Comparison of ENCODE assay signal across 24 cellular contexts in the genomic region with DNA sequence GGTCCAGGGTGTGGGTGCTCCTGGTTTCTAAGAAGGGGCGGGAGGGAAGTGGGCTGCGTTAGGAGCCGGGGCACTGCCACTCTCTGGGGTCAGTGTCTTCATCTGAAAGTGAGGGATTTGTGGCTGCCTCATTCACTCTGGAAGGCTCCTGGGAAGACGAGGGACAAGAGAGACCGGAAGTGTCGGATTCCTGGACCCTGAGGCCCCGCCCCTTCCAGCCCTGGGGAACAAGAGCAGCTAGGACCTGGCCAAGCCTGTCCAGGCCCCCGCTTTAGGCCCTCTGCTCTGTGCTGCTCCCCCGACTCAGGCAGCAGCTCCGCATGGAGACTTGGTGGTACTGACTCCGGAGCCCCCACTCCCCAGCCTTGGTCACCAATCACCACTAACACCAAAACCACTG. TPM values are rescaled to one million over a fixed set of nuclear protein-coding genes. Genes with fewer than 3 reads are reported as not detected.
DNase-seq lines count a peak whose midpoint lies in the region; ATAC-seq, FAIRE-seq and TF ChIP-seq lines count a peak whose summit lies in the region.
"Had no signal": no experiment of that assay in that cellular context is flagged by ENCODE, and none has a peak within 500 bp of the region (broad histone marks: within the 10 kb centered on the region; RNA-seq: fewer than 3 reads in every experiment).

No MANE protein-coding gene starts in this region.

- H3K9me2 ChIP-seq in SK-N-SH (no peaks in the 10 kb centered on the region), hepatocyte (replicated peaks; ENCODE audit: insufficient read depth) (no peaks in the 10 kb centered on the region)

- peaks cover 13 to 47% of the 10 kb centered on the region in 2 experiments for H3K36me3 ChIP-seq in SK-N-SH (replicated peaks in 1 of 2; ENCODE audit: control insufficient read depth in 1 of 2, insufficient read depth in 2 of 2, low read length in 1 of 2)
- no peaks in the 10 kb centered on the region for H3K36me3 ChIP-seq in hepatocyte (replicated peaks; ENCODE audit: insufficient read depth, low read depth)
- peaks cover 19% of the 10 kb centered on the region for H3K36me3 ChIP-seq in osteoblast (ENCODE audit: insufficient read depth, low read length)
- H3K36me3 ChIP-seq: pancreas had no signal

- H3K27me3 Mint-ChIP-seq in Calu3 (ENCODE audit: unreplicated experiment) = no peaks in the 10 kb centered on the region
- H3K27me3 Mint-ChIP-seq: activated naive CD4-positive, alpha-beta T cell treated with anti-CD3 and anti-CD28 coated beads, Interleukin-2, amount 10 ng/mL, durations not matched to agents 7 days and 5 days; naive thymus-derived CD8-positive, alpha-beta T cell had no signal

- H3K27ac ChIP-seq in SK-N-SH (ENCODE audit: low read depth in 2 of 2, low read length in 1 of 2) (no peak overlapping the region), VCaP (peak overlapping the region; percentile 78; the same call in 1 of the 2 replicates), hepatocyte (no peak overlapping the region), osteoblast (ENCODE audit: low read depth, low read length) (no peak overlapping the region)
- H3K27ac ChIP-seq: GM23248, pancreas had no signal

- POLR2A ChIA-PET in SK-N-SH (lab: Yijun Ruan, JAX) = interaction anchor here (1.1 kb wide), 1 partner anchor 107 kb away, joined by 4 read pairs; no protein-coding TSS in a partner anchor

- H3K4me2 ChIP-seq in SK-N-SH (no peak overlapping the region), hepatocyte (no peak overlapping the region), osteoblast (ENCODE audit: insufficient read depth, low read length) (no peak overlapping the region)

- peaks cover 6% of the 10 kb centered on the region for H3F3A ChIP-seq in SK-N-SH (replicated peaks; ENCODE audit: insufficient read depth)

- TF ChIP-seq RAD21 in SK-N-SH (IDR thresholded peaks at IDR 0.05; ENCODE audit: low read length) = no peak

- H3K9ac ChIP-seq in SK-N-SH = no peak overlapping the region
- H3K9ac ChIP-seq: GM23248 had no signal

- H3K36me3 Mint-ChIP-seq in Calu3 (ENCODE audit: insufficient read depth, unreplicated experiment) = peaks cover 92% of the 10 kb centered on the region

- no peak overlapping the region for H3K4me3 Mint-ChIP-seq in Calu3 (ENCODE audit: low read depth, unreplicated experiment)
- H3K4me3 Mint-ChIP-seq: activated naive CD4-positive, alpha-beta T cell treated with anti-CD3 and anti-CD28 coated beads, Interleukin-2, amount 10 ng/mL, durations not matched to agents 7 days and 5 days; activated T-cell treated with anti-CD3 and anti-CD28 coated beads, Interleukin-2, amount 50 U/mL, for 4 hours; naive thymus-derived CD8-positive, alpha-beta T cell had no signal

- intact Hi-C loops in Calu3 (cut with micrococcal nuclease; ENCODE audit: unreplicated experiment) = loop anchor here (5.0 kb wide), 1 partner anchor 106 kb away; no protein-coding TSS in a partner anchor

- TF ChIP-seq CTCF in SK-N-SH (IDR thresholded peaks at IDR 0.05) = no peak
- TF ChIP-seq CTCF in VCaP (conservative IDR thresholded peaks at IDR 0.05) = no peak
- no peak for TF ChIP-seq CTCF in hepatocyte (IDR thresholded peaks at IDR 0.05; ENCODE audit: poor library complexity)
- no peak for TF ChIP-seq CTCF in osteoblast (IDR thresholded peaks at IDR 0.05; ENCODE audit: extremely low read depth, low read depth, low read length)
- no peak for TF ChIP-seq CTCF in Calu3 (IDR thresholded peaks at IDR 0.05; ENCODE audit: unreplicated experiment)

- 91% methylated on average over 10 of the region's 11 CpGs for WGBS in SK-N-SH (ENCODE audit: low lambda C conversion rate)
- WGBS in hepatocyte (ENCODE audit: low lambda C conversion rate, missing lambda C conversion rate) = 80% methylated on average over 11 of the region's 11 CpGs

- H4K20me1 ChIP-seq in SK-N-SH (ENCODE audit: insufficient read depth) (no peaks in the 10 kb centered on the region; the same call in 1 of the 2 replicates), hepatocyte (ENCODE audit: insufficient read depth, poor library complexity, severe bottlenecking) (no peaks in the 10 kb centered on the region), osteoblast (ENCODE audit: insufficient read depth, low read length) (peaks cover 9% of the 10 kb centered on the region)

- BruUV-seq in Calu3 (replicated peaks; lab: Mats Ljungman, UMichigan) = no TSS peak

- peaks cover 14% of the 10 kb centered on the region for H3K79me2 ChIP-seq in SK-N-SH (ENCODE audit: insufficient read depth)
- peaks cover 2% of the 10 kb centered on the region for H3K79me2 ChIP-seq in hepatocyte
- peaks cover 23% of the 10 kb centered on the region for H3K79me2 ChIP-seq in osteoblast (ENCODE audit: insufficient read depth, low read length)

- H3K4me1 Mint-ChIP-seq in Calu3 (ENCODE audit: low read depth, unreplicated experiment) = peaks cover 32% of the 10 kb centered on the region

- H3K4me1 ChIP-seq in SK-N-SH (ENCODE audit: control insufficient read depth in 1 of 2, insufficient read depth in 2 of 2, low read depth in 1 of 2, low read length in 1 of 2) (peaks cover 9 to 50% of the 10 kb centered on the region in 2 experiments; a peak in 2 of 4 replicates), hepatocyte (ENCODE audit: insufficient read depth) (peaks cover 19% of the 10 kb centered on the region), osteoblast (ENCODE audit: insufficient read depth, low read length) (peaks cover 17% of the 10 kb centered on the region)

- peak; percentile 53 for DNase-seq in SK-N-SH
- DNase-seq in hepatocyte (ENCODE audit: low spot score) = peak; percentile 38
- DNase-seq in osteoblast (ENCODE audit: insufficient read length, low spot score, missing footprints) = peak; percentile 89
- no peak for DNase-seq in Calu3
- no peak for DNase-seq in activated gamma-delta T cell (lab: John Stamatoyannopoulos, UW)
- no peak for DNase-seq in H54 (ENCODE audit: insufficient read length, low spot score)
- DNase-seq: activated CD8-positive, alpha-beta memory T cell treated with anti-CD3 and anti-CD28 coated beads for 24 hours; activated naive CD4-positive, alpha-beta T cell treated with anti-CD3 and anti-CD28 coated beads, Interleukin-2, amount 10 ng/mL, durations not matched to agents 7 days and 5 days; activated T-cell treated with anti-CD3 and anti-CD28 coated beads, Interleukin-2, amount 50 U/mL, for 4 hours; amygdala; BE2C; central memory CD4-positive, alpha-beta T cell; GM23248; naive thymus-derived CD8-positive, alpha-beta T cell; NCI-H1436 treated with DMSO at 0.1 percent for 48 hours; NCI-H2171; NCI-H526 treated with DMSO at 0.1 percent for 48 hours; upper lobe of left lung had no signal

- no peak for TF ChIP-seq POLR2A in H54 (IDR thresholded peaks at IDR 0.05; ENCODE audit: low read depth, low read length)

- no peak for FAIRE-seq in H54 (lab: Jason Lieb, UNC)
- FAIRE-seq: K562, pancreas had no signal

- H3K27me3 ChIP-seq in SK-N-SH (ENCODE audit: insufficient read depth) (no peaks in the 10 kb centered on the region), hepatocyte (no peaks in the 10 kb centered on the region), osteoblast (ENCODE audit: insufficient read depth, low read length) (no peaks in the 10 kb centered on the region)
- H3K27me3 ChIP-seq: BE2C, heart right ventricle, pancreas, upper lobe of left lung had no signal

- TF ChIP-seq EP300 in SK-N-SH (IDR thresholded peaks at IDR 0.05; ENCODE audit: borderline replicate concordance in 1 of 2, low read depth in 1 of 2, low read length in 1 of 2) = no peak

- no peak for ATAC-seq in SK-N-SH treated with all-trans-retinoic acid at 6 μM for 48 hours
- ATAC-seq: activated T-cell treated with anti-CD3 and anti-CD28 coated beads, Interleukin-2, amount 50 U/mL, for 4 hours; heart right ventricle; K562; naive thymus-derived CD8-positive, alpha-beta T cell; pancreas; sciatic nerve had no signal

- no peak overlapping the region for H3K4me3 ChIP-seq in SK-N-SH (ENCODE audit: low read depth in 2 of 2, low read length in 1 of 2)
- H3K4me3 ChIP-seq in hepatocyte = no peak overlapping the region
- no peak overlapping the region for H3K4me3 ChIP-seq in osteoblast (ENCODE audit: insufficient read depth, low read length)
- H3K4me3 ChIP-seq: GM23248, heart right ventricle, K562, pancreas, upper lobe of left lung had no signal

- CTCF ChIA-PET in SK-N-SH (lab: Yijun Ruan, JAX) (interaction anchor here (0.7 to 26.0 kb wide), 11 partner anchors 8 to 149 kb away, joined by 3 to 458 read pairs (median 11); a partner anchor contains a TSS), Calu3 (lab: Charles Lee) (interaction anchor here (0.6 kb wide), 1 partner anchor 98 kb away, joined by 5 read pairs; no protein-coding TSS in a partner anchor)

- no peaks in the 10 kb centered on the region for H3K9me3 ChIP-seq in SK-N-SH
- H3K9me3 ChIP-seq in hepatocyte (ENCODE audit: low read depth) = no peaks in the 10 kb centered on the region
- no peaks in the 10 kb centered on the region for H3K9me3 ChIP-seq in osteoblast (ENCODE audit: low read depth, low read length)
- H3K9me3 ChIP-seq: BE2C, heart right ventricle, pancreas, upper lobe of left lung had no signal

- H3K9me3 Mint-ChIP-seq in Calu3 (ENCODE audit: low read depth, unreplicated experiment) = no peaks in the 10 kb centered on the region
- H3K9me3 Mint-ChIP-seq: activated naive CD4-positive, alpha-beta T cell treated with anti-CD3 and anti-CD28 coated beads, Interleukin-2, amount 10 ng/mL, durations not matched to agents 7 days and 5 days; activated T-cell treated with anti-CD3 and anti-CD28 coated beads, Interleukin-2, amount 50 U/mL, for 4 hours; naive thymus-derived CD8-positive, alpha-beta T cell had no signal

- no peak overlapping the region for H2AFZ ChIP-seq in SK-N-SH (ENCODE audit: low read depth)
- no peak overlapping the region for H2AFZ ChIP-seq in hepatocyte
- H2AFZ ChIP-seq in osteoblast (ENCODE audit: low read length) = no peak overlapping the region
- H2AFZ ChIP-seq: GM23248 had no signal

- no peak overlapping the region for H3K27ac Mint-ChIP-seq in Calu3 (ENCODE audit: unreplicated experiment)

RNA-seq across cellular contexts. Expression of a gene that starts 6.5 kb away (rescaled TPM):
- polyA plus RNA-seq in SK-N-SH (2012; rRNA removed) = 272 and 579 TPM in 2 replicates
- polyA plus RNA-seq in SK-N-SH (2012; cell fraction: cytosol; rRNA removed) = 169 and 266 TPM in 2 replicates
- 757 and 838 TPM in 2 replicates for polyA plus RNA-seq in SK-N-SH (2012; cell fraction: nucleus; rRNA removed)
- total RNA-seq in hepatocyte = 224 and 305 TPM in 2 replicates
- polyA plus RNA-seq in hepatocyte = 787 and 811 TPM in 2 replicates
- 388 and 457 TPM in 2 replicates for total RNA-seq in osteoblast
- total RNA-seq in Calu3 (2022) = 747 and 1,100 TPM in 2 replicates

RNA-seq across cellular contexts. Expression of a gene that starts 36.4 kb away (rescaled TPM):
- 83.8 and 87.4 TPM in 2 replicates for polyA plus RNA-seq in SK-N-SH (2012; rRNA removed)
- 47.2 and 67.5 TPM in 2 replicates for polyA plus RNA-seq in SK-N-SH (2012; cell fraction: cytosol; rRNA removed)
- 55.9 and 68.2 TPM in 2 replicates for polyA plus RNA-seq in SK-N-SH (2012; cell fraction: nucleus; rRNA removed)
- 32.8 and 36.1 TPM in 2 replicates for total RNA-seq in hepatocyte
- polyA plus RNA-seq in hepatocyte = 33.0 and 34.1 TPM in 2 replicates
- 49.2 and 51.3 TPM in 2 replicates for total RNA-seq in osteoblast
- 95.7 and 115 TPM in 2 replicates for total RNA-seq in Calu3 (2022)

RNA-seq across cellular contexts. Expression of a gene that starts 48.0 kb away (rescaled TPM):
- polyA plus RNA-seq in SK-N-SH (2012; rRNA removed) = 256 and 441 TPM in 2 replicates
- 528 and 616 TPM in 2 replicates for polyA plus RNA-seq in SK-N-SH (2012; cell fraction: cytosol; rRNA removed)
- 334 and 427 TPM in 2 replicates for polyA plus RNA-seq in SK-N-SH (2012; cell fraction: nucleus; rRNA removed)
- 54.7 and 63.3 TPM in 2 replicates for total RNA-seq in hepatocyte
- 20.9 and 23.3 TPM in 2 replicates for polyA plus RNA-seq in hepatocyte
- total RNA-seq in osteoblast = 164 and 171 TPM in 2 replicates
- total RNA-seq in Calu3 (2022) = 246 and 262 TPM in 2 replicates
- polyA plus RNA-seq: K562 had no signal

RNA-seq across cellular contexts. Expression of a gene that starts 50.8 kb away (rescaled TPM):
- polyA plus RNA-seq in SK-N-SH (2012; rRNA removed) (11.6 and 14.3 TPM in 2 replicates), hepatocyte (13.3 and 14.7 TPM in 2 replicates)
- 5.3 and 10.0 TPM in 2 replicates for polyA plus RNA-seq in SK-N-SH (2012; cell fraction: cytosol; rRNA removed)
- polyA plus RNA-seq in SK-N-SH (2012; cell fraction: nucleus; rRNA removed) = 9.1 and 10.1 TPM in 2 replicates
- total RNA-seq in hepatocyte (9.5 and 12.8 TPM in 2 replicates), osteoblast (13.8 and 14.4 TPM in 2 replicates), Calu3 (2022) (3.1 and 3.3 TPM in 2 replicates)
- total RNA-seq: naive thymus-derived CD8-positive, alpha-beta T cell had no signal
- polyA plus RNA-seq: K562; naive thymus-derived CD8-positive, alpha-beta T cell had no signal

Comparison
In these comparisons a context has a peak if more than half of its experiments do, and no peak if none do; other contexts are left out.
1. DNase-seq: peak in SK-N-SH (single experiment), hepatocyte (single experiment) and osteoblast (single experiment); none in Calu3 (single experiment), activated gamma-delta T cell (single experiment) and H54 (single experiment).